In genomic region chr17:1498869-1499268, GRCh38 we compare ENCODE assay signal across 21 cellular contexts. TPM values are rescaled to one million over a fixed set of nuclear protein-coding genes. Genes with fewer than 3 reads are reported as not detected.
DNase-seq lines count a peak whose midpoint lies in the region; ATAC-seq and TF ChIP-seq lines count a peak whose summit lies in the region.
"Had no signal": no experiment of that assay in that cellular context is flagged by ENCODE, and none has a peak within 500 bp of the region (broad histone marks: within the 10 kb centered on the region; RNA-seq: fewer than 3 reads in every experiment).

No MANE protein-coding gene starts in this region.

- H3K4me1 ChIP-seq in spleen: peaks cover 0 to 4% (median under 1%) of the 10 kb centered on the region in 6 donors

- H3K27ac ChIP-seq in spleen: no peak overlapping the region

- H3K27me3 Mint-ChIP-seq in activated T-helper 17 cell treated with anti-CD3 and anti-CD28 coated beads, Interleukin-2, amount 50 U/mL, for 72 hours: no peaks in the 10 kb centered on the region
- H3K27me3 Mint-ChIP-seq in stimulated activated memory B cell treated with anti-CD40 and anti-IgM and Interleukin-4, amounts not matched to agents 10 μg/mL and 1 μg/mL and 100 μg/mL, for 72 hours: no peaks in the 10 kb centered on the region
- H3K27me3 Mint-ChIP-seq: brain; CD4-positive, CD25-positive, alpha-beta regulatory T cell; effector memory CD8-positive, alpha-beta T cell; naive B cell; T-helper 17 cell had no signal

- H3K9me3 Mint-ChIP-seq in activated T-helper 17 cell treated with anti-CD3 and anti-CD28 coated beads, Interleukin-2, amount 50 U/mL, for 72 hours: no peaks in the 10 kb centered on the region
- H3K9me3 Mint-ChIP-seq in stimulated activated memory B cell treated with anti-CD40 and anti-IgM and Interleukin-4, amounts not matched to agents 10 μg/mL and 1 μg/mL and 100 μg/mL, for 72 hours: no peaks in the 10 kb centered on the region
- H3K9me3 Mint-ChIP-seq: brain; CD4-positive, CD25-positive, alpha-beta regulatory T cell; effector memory CD8-positive, alpha-beta T cell; naive B cell had no signal

- no peaks in the 10 kb centered on the region for H3K4me1 Mint-ChIP-seq in activated T-helper 17 cell treated with anti-CD3 and anti-CD28 coated beads, Interleukin-2, amount 50 U/mL, for 72 hours
- H3K4me1 Mint-ChIP-seq in stimulated activated memory B cell treated with anti-CD40 and anti-IgM and Interleukin-4, amounts not matched to agents 10 μg/mL and 1 μg/mL and 100 μg/mL, for 72 hours: no peaks in the 10 kb centered on the region
- H3K4me1 Mint-ChIP-seq: brain, T-helper 17 cell had no signal

- intact Hi-C loops in spleen (cut with DNase I; ENCODE audit: low total_unique reads): no loop called here

- H3K36me3 ChIP-seq in spleen: peaks cover 0 to 93% (median 32%) of the 10 kb centered on the region in 6 donors

- no peak overlapping the region for H3K4me3 Mint-ChIP-seq in activated T-helper 17 cell treated with anti-CD3 and anti-CD28 coated beads, Interleukin-2, amount 50 U/mL, for 72 hours
- H3K4me3 Mint-ChIP-seq in stimulated activated memory B cell treated with anti-CD40 and anti-IgM and Interleukin-4, amounts not matched to agents 10 μg/mL and 1 μg/mL and 100 μg/mL, for 72 hours: no peak overlapping the region
- H3K4me3 Mint-ChIP-seq: brain; CD4-positive, CD25-positive, alpha-beta regulatory T cell; effector memory CD8-positive, alpha-beta T cell; naive B cell; T-helper 17 cell had no signal

- no peak for TF ChIP-seq POLR2A in spleen (IDR thresholded peaks at IDR 0.05)

- H3K9me3 ChIP-seq in spleen: no peaks in the 10 kb centered on the region

- H3K4me3 ChIP-seq in spleen: no peak overlapping the region

- peak overlapping the region; percentile 52 for H3K27ac Mint-ChIP-seq in activated T-helper 17 cell treated with anti-CD3 and anti-CD28 coated beads, Interleukin-2, amount 50 U/mL, for 72 hours
- no peak overlapping the region for H3K27ac Mint-ChIP-seq in stimulated activated memory B cell treated with anti-CD40 and anti-IgM and Interleukin-4, amounts not matched to agents 10 μg/mL and 1 μg/mL and 100 μg/mL, for 72 hours
- H3K27ac Mint-ChIP-seq: brain; CD4-positive, CD25-positive, alpha-beta regulatory T cell; effector memory CD8-positive, alpha-beta T cell; T-helper 17 cell had no signal

- DNase-seq in AG08396 (ENCODE audit: low spot score): peak; percentile 72
- peak; percentile 22 for DNase-seq in HCEC 1CT
- peak; percentile 91 for DNase-seq in iris pigment epithelial cell (ENCODE audit: low read depth)
- DNase-seq in spleen: no peak
- DNase-seq in NCI-H146 treated with DMSO at 0.1 percent for 48 hours (lab: John Stamatoyannopoulos, UW; ENCODE audit: unreplicated experiment): no peak
- no peak for DNase-seq in stimulated activated CD4-positive, alpha-beta T cell treated with anti-CD3 and anti-CD28 coated beads, Interleukin-4, amount 100 ng/mL, for 24 hours
- DNase-seq: activated CD4-positive, alpha-beta T cell treated with anti-CD3 and anti-CD28 coated beads for 48 hours; CD4-positive, CD25-positive, alpha-beta regulatory T cell; effector memory CD8-positive, alpha-beta T cell; glutamatergic neuron; kidney glomerular epithelial cell; naive B cell; NCI-H1417; NCI-H510A; stimulated activated CD4-positive, alpha-beta T cell treated with anti-CD3 and anti-CD28 coated beads, Interleukin-4, amount 100 ng/mL, for 1 hour; stimulated activated naive CD4-positive, alpha-beta T cell; T-helper 17 cell had no signal

- WGBS in spleen, 5 donors: 72 to 85% (median 80%) methylated on average over 9 of the region's 9 CpGs

- H3K36me3 Mint-ChIP-seq in activated T-helper 17 cell treated with anti-CD3 and anti-CD28 coated beads, Interleukin-2, amount 50 U/mL, for 72 hours (ENCODE audit: low read depth): no peaks in the 10 kb centered on the region
- H3K36me3 Mint-ChIP-seq in stimulated activated memory B cell treated with anti-CD40 and anti-IgM and Interleukin-4, amounts not matched to agents 10 μg/mL and 1 μg/mL and 100 μg/mL, for 72 hours: peaks cover 8% of the 10 kb centered on the region

- H3K27me3 ChIP-seq in spleen (replicated peaks in 1 of 7): no peaks in the 10 kb centered on the region

- peak; percentile 26 for ATAC-seq in activated T-helper 17 cell treated with anti-CD3 and anti-CD28 coated beads, Interleukin-2, amount 50 U/mL, for 72 hours (replicated peaks)
- ATAC-seq in stimulated activated memory B cell treated with anti-CD40 and anti-IgM and Interleukin-4, amounts not matched to agents 10 μg/mL and 1 μg/mL and 100 μg/mL, for 72 hours: no peak
- ATAC-seq: effector memory CD8-positive, alpha-beta T cell; Panc1; T-helper 17 cell had no signal

- no peak for TF ChIP-seq CTCF in spleen (IDR thresholded peaks at IDR 0.05 in 8 of 11, conservative IDR thresholded peaks at IDR 0.05 in 3 of 11)

RNA-seq across cellular contexts. Expression of gene MYO1C, which starts 6.4 kb away (rescaled TPM):
- total RNA-seq in activated T-helper 17 cell treated with anti-CD3 and anti-CD28 coated beads, Interleukin-2, amount 50 U/mL, for 72 hours: 10 to 100 TPM; 46.6 to 51.0 TPM
- total RNA-seq in spleen: 100 to 1,000 TPM in 2 of 7 donors, 10 to 100 TPM in 5; 49.2 to 135 (median 81.6) TPM
- 10 to 100 TPM; 14.6 to 21.6 (median 14.6) TPM for polyA plus RNA-seq in spleen

RNA-seq across cellular contexts. Expression of gene INPP5K, which starts 17.5 kb away (rescaled TPM):
- total RNA-seq in activated T-helper 17 cell treated with anti-CD3 and anti-CD28 coated beads, Interleukin-2, amount 50 U/mL, for 72 hours: 10 to 100 TPM; 29.9 to 30.4 TPM
- 100 to 1,000 TPM in 1 of 7 donors, 10 to 100 TPM in 6; 43.1 to 107 (median 55.2) TPM for total RNA-seq in spleen
- polyA plus RNA-seq in spleen: 10 to 100 TPM; 22.3 to 35.8 (median 23.4) TPM

RNA-seq across cellular contexts. Expression of gene CRK, which starts 42.8 kb away (rescaled TPM):
- 10 to 100 TPM; 15.5 to 21.6 TPM for total RNA-seq in activated T-helper 17 cell treated with anti-CD3 and anti-CD28 coated beads, Interleukin-2, amount 50 U/mL, for 72 hours
- total RNA-seq in spleen: 10 to 100 TPM; 39.3 to 54.6 (median 48.2) TPM
- 10 to 100 TPM; 11.7 to 20.7 (median 12.0) TPM for polyA plus RNA-seq in spleen

Comparison
In these comparisons a context has a peak if more than half of its experiments do, and no peak if none do; other contexts are left out.
1. DNase-seq: peak in AG08396 (single experiment), HCEC 1CT (single experiment) and iris pigment epithelial cell (single experiment); none in spleen (single experiment), NCI-H146 treated with DMSO at 0.1 percent for 48 hours (single experiment) and stimulated activated CD4-positive, alpha-beta T cell treated with anti-CD3 and anti-CD28 coated beads, Interleukin-4, amount 100 ng/mL, for 24 hours (single experiment).